In the genomic region with DNA sequence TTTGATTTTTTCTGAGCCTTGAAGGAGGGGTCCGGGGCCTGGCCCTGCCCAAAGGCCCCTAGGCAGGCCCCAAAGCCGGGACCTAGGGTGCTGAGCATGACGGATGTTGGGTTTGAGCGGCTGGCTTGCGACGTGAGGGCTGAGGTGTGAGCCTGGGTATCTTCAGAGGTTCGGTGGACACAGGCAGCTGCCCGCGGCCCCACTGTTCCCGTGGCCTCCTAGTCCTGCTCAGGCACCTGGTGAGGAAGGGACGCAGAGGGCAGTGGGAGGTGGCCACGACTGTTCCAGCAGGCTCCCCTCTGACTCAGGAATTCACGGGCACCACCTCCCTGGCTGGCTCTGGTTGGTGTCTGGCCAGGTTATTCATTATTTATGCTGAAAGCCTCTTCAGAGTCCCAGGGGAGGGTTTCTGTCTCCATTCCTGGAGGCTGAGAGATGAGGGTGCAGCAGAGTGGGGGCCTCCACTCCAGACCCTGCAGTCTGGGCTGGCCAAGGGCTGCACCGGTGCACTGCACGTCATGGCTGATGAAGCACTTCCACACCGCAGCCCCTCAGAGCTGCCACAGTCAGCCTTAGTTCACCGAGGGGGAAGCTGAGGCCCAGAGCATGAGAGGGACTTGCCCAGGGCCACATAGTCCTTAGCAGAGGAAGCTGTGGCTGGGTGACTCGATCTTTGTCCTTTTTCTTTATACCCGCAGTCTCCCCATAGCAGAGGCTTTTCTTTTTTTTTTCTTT, we compare ENCODE assay signal across 1 cellular context.
TF ChIP-seq lines count a peak whose summit lies in the region.

No MANE protein-coding gene starts in this region.

TF ChIP-seq in HepG2, 621 proteins besides CTCF, POLR2A, EP300 and RAD21 (continued from another document and continues in another):
- TF ChIP-seq, protein P1, sequence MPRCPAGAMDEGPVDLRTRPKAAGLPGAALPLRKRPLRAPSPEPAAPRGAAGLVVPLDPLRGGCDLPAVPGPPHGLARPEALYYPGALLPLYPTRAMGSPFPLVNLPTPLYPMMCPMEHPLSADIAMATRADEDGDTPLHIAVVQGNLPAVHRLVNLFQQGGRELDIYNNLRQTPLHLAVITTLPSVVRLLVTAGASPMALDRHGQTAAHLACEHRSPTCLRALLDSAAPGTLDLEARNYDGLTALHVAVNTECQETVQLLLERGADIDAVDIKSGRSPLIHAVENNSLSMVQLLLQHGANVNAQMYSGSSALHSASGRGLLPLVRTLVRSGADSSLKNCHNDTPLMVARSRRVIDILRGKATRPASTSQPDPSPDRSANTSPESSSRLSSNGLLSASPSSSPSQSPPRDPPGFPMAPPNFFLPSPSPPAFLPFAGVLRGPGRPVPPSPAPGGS (CRISPR knock-in tag; IDR thresholded peaks at IDR 0.05): 0 out of 2 replicates have a peak, but pooled peaks have one; percentile 22
- TF ChIP-seq ZNF101 (CRISPR knock-in tag; IDR thresholded peaks at IDR 0.05; ENCODE audit: borderline replicate concordance, low read depth) (no peak), ZNF598 (CRISPR knock-in tag; IDR thresholded peaks at IDR 0.05; ENCODE audit: borderline replicate concordance) (0 out of 2 replicates have a peak, but pooled peaks have one; percentile 22), KLF13 (CRISPR knock-in tag; IDR thresholded peaks at IDR 0.05) (no peak), KAT2B (IDR thresholded peaks at IDR 0.05; ENCODE audit: borderline replicate concordance, low read depth, low read length) (no peak), FOXA1 (IDR thresholded peaks at IDR 0.05) (no peak), FOXA1 (CRISPR knock-in tag; IDR thresholded peaks at IDR 0.05) (no peak), ZNF33A (CRISPR knock-in tag; IDR thresholded peaks at IDR 0.05; ENCODE audit: borderline replicate concordance) (no peak), ZFP36L2 (CRISPR knock-in tag; IDR thresholded peaks at IDR 0.05) (no peak), PAX8 (CRISPR knock-in tag; IDR thresholded peaks at IDR 0.05; ENCODE audit: borderline replicate concordance) (no peak)
- TF ChIP-seq, protein P2, sequence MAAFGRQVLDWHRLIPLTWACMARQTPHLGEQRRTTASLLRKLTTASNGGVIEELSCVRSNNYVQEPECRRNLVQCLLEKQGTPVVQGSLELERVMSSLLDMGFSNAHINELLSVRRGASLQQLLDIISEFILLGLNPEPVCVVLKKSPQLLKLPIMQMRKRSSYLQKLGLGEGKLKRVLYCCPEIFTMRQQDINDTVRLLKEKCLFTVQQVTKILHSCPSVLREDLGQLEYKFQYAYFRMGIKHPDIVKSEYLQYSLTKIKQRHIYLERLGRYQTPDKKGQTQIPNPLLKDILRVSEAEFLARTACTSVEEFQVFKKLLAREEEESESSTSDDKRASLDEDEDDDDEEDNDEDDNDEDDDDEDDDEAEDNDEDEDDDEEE (CRISPR knock-in tag; IDR thresholded peaks at IDR 0.05): 0 out of 2 replicates have a peak, but pooled peaks have one; percentile 42
- TF ChIP-seq, protein P3, sequence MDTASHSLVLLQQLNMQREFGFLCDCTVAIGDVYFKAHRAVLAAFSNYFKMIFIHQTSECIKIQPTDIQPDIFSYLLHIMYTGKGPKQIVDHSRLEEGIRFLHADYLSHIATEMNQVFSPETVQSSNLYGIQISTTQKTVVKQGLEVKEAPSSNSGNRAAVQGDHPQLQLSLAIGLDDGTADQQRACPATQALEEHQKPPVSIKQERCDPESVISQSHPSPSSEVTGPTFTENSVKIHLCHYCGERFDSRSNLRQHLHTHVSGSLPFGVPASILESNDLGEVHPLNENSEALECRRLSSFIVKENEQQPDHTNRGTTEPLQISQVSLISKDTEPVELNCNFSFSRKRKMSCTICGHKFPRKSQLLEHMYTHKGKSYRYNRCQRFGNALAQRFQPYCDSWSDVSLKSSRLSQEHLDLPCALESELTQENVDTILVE (CRISPR knock-in tag; IDR thresholded peaks at IDR 0.05): no peak
- TF ChIP-seq, protein P4, sequence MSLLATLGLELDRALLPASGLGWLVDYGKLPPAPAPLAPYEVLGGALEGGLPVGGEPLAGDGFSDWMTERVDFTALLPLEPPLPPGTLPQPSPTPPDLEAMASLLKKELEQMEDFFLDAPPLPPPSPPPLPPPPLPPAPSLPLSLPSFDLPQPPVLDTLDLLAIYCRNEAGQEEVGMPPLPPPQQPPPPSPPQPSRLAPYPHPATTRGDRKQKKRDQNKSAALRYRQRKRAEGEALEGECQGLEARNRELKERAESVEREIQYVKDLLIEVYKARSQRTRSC (CRISPR knock-in tag; IDR thresholded peaks at IDR 0.05; ENCODE audit: low read depth): no peak
- TF ChIP-seq, protein P5, sequence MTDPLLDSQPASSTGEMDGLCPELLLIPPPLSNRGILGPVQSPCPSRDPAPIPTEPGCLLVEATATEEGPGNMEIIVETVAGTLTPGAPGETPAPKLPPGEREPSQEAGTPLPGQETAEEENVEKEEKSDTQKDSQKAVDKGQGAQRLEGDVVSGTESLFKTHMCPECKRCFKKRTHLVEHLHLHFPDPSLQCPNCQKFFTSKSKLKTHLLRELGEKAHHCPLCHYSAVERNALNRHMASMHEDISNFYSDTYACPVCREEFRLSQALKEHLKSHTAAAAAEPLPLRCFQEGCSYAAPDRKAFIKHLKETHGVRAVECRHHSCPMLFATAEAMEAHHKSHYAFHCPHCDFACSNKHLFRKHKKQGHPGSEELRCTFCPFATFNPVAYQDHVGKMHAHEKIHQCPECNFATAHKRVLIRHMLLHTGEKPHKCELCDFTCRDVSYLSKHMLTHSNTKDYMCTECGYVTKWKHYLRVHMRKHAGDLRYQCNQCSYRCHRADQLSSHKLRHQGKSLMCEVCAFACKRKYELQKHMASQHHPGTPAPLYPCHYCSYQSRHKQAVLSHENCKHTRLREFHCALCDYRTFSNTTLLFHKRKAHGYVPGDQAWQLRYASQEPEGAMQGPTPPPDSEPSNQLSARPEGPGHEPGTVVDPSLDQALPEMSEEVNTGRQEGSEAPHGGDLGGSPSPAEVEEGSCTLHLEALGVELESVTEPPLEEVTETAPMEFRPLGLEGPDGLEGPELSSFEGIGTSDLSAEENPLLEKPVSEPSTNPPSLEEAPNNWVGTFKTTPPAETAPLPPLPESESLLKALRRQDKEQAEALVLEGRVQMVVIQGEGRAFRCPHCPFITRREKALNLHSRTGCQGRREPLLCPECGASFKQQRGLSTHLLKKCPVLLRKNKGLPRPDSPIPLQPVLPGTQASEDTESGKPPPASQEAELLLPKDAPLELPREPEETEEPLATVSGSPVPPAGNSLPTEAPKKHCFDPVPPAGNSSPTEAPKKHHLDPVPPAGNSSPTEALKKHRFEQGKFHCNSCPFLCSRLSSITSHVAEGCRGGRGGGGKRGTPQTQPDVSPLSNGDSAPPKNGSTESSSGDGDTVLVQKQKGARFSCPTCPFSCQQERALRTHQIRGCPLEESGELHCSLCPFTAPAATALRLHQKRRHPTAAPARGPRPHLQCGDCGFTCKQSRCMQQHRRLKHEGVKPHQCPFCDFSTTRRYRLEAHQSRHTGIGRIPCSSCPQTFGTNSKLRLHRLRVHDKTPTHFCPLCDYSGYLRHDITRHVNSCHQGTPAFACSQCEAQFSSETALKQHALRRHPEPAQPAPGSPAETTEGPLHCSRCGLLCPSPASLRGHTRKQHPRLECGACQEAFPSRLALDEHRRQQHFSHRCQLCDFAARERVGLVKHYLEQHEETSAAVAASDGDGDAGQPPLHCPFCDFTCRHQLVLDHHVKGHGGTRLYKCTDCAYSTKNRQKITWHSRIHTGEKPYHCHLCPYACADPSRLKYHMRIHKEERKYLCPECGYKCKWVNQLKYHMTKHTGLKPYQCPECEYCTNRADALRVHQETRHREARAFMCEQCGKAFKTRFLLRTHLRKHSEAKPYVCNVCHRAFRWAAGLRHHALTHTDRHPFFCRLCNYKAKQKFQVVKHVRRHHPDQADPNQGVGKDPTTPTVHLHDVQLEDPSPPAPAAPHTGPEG (CRISPR knock-in tag; IDR thresholded peaks at IDR 0.05): no peak
- TF ChIP-seq, protein P6, sequence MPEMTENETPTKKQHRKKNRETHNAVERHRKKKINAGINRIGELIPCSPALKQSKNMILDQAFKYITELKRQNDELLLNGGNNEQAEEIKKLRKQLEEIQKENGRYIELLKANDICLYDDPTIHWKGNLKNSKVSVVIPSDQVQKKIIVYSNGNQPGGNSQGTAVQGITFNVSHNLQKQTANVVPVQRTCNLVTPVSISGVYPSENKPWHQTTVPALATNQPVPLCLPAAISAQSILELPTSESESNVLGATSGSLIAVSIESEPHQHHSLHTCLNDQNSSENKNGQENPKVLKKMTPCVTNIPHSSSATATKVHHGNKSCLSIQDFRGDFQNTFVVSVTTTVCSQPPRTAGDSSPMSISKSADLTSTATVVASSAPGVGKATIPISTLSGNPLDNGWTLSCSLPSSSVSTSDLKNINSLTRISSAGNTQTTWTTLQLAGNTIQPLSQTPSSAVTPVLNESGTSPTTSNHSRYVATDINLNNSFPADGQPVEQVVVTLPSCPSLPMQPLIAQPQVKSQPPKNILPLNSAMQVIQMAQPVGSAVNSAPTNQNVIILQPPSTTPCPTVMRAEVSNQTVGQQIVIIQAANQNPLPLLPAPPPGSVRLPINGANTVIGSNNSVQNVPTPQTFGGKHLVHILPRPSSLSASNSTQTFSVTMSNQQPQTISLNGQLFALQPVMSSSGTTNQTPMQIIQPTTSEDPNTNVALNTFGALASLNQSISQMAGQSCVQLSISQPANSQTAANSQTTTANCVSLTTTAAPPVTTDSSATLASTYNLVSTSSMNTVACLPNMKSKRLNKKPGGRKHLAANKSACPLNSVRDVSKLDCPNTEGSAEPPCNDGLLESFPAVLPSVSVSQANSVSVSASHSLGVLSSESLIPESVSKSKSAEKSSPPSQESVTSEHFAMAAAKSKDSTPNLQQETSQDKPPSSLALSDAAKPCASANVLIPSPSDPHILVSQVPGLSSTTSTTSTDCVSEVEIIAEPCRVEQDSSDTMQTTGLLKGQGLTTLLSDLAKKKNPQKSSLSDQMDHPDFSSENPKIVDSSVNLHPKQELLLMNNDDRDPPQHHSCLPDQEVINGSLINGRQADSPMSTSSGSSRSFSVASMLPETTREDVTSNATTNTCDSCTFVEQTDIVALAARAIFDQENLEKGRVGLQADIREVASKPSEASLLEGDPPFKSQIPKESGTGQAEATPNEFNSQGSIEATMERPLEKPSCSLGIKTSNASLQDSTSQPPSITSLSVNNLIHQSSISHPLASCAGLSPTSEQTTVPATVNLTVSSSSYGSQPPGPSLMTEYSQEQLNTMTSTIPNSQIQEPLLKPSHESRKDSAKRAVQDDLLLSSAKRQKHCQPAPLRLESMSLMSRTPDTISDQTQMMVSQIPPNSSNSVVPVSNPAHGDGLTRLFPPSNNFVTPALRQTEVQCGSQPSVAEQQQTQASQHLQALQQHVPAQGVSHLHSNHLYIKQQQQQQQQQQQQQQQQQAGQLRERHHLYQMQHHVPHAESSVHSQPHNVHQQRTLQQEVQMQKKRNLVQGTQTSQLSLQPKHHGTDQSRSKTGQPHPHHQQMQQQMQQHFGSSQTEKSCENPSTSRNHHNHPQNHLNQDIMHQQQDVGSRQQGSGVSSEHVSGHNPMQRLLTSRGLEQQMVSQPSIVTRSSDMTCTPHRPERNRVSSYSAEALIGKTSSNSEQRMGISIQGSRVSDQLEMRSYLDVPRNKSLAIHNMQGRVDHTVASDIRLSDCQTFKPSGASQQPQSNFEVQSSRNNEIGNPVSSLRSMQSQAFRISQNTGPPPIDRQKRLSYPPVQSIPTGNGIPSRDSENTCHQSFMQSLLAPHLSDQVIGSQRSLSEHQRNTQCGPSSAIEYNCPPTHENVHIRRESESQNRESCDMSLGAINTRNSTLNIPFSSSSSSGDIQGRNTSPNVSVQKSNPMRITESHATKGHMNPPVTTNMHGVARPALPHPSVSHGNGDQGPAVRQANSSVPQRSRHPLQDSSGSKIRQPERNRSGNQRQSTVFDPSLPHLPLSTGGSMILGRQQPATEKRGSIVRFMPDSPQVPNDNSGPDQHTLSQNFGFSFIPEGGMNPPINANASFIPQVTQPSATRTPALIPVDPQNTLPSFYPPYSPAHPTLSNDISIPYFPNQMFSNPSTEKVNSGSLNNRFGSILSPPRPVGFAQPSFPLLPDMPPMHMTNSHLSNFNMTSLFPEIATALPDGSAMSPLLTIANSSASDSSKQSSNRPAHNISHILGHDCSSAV (CRISPR knock-in tag; IDR thresholded peaks at IDR 0.05; ENCODE audit: borderline replicate concordance): no peak
- TF ChIP-seq, protein P7, sequence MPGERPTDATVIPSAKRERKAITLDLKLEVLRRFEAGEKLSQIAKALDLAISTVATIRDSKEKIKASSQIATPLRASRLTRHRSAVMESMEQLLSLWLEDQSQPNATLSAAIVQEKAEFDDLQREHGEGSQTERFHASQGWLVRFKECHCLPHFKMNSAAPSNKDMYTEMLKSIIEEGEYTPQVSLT (CRISPR knock-in tag; IDR thresholded peaks at IDR 0.05; ENCODE audit: borderline replicate concordance, low read depth): no peak
- TF ChIP-seq, protein P8, sequence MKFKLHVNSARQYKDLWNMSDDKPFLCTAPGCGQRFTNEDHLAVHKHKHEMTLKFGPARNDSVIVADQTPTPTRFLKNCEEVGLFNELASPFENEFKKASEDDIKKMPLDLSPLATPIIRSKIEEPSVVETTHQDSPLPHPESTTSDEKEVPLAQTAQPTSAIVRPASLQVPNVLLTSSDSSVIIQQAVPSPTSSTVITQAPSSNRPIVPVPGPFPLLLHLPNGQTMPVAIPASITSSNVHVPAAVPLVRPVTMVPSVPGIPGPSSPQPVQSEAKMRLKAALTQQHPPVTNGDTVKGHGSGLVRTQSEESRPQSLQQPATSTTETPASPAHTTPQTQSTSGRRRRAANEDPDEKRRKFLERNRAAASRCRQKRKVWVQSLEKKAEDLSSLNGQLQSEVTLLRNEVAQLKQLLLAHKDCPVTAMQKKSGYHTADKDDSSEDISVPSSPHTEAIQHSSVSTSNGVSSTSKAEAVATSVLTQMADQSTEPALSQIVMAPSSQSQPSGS (CRISPR knock-in tag; IDR thresholded peaks at IDR 0.05): no peak
- TF ChIP-seq, protein P9, sequence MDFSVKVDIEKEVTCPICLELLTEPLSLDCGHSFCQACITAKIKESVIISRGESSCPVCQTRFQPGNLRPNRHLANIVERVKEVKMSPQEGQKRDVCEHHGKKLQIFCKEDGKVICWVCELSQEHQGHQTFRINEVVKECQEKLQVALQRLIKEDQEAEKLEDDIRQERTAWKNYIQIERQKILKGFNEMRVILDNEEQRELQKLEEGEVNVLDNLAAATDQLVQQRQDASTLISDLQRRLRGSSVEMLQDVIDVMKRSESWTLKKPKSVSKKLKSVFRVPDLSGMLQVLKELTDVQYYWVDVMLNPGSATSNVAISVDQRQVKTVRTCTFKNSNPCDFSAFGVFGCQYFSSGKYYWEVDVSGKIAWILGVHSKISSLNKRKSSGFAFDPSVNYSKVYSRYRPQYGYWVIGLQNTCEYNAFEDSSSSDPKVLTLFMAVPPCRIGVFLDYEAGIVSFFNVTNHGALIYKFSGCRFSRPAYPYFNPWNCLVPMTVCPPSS (IDR thresholded peaks at IDR 0.05): no peak
- TF ChIP-seq, protein P10, sequence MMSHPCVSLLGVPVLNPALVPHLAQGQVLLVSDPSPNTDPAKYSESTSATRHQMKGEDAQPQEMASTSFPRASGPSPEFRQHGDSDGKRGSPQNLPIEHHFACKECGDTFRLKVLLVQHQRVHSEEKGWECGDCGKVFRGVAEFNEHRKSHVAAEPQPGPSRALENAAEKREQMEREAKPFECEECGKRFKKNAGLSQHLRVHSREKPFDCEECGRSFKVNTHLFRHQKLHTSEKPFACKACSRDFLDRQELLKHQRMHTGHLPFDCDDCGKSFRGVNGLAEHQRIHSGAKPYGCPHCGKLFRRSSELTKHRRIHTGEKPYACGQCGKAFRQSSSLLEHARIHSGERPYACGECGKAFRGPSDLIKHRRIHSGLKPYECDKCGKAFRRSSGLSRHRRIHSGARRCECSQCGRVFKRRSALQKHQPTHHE (CRISPR knock-in tag; IDR thresholded peaks at IDR 0.05; ENCODE audit: borderline replicate concordance): no peak
- TF ChIP-seq, protein P11, sequence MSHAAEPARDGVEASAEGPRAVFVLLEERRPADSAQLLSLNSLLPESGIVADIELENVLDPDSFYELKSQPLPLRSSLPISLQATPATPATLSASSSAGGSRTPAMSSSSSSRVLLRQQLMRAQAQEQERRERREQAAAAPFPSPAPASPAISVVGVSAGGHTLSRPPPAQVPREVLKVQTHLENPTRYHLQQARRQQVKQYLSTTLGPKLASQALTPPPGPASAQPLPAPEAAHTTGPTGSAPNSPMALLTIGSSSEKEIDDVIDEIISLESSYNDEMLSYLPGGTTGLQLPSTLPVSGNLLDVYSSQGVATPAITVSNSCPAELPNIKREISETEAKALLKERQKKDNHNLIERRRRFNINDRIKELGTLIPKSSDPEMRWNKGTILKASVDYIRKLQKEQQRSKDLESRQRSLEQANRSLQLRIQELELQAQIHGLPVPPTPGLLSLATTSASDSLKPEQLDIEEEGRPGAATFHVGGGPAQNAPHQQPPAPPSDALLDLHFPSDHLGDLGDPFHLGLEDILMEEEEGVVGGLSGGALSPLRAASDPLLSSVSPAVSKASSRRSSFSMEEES (CRISPR knock-in tag; IDR thresholded peaks at IDR 0.05): no peak
